ENCODE assay signal across 11 cellular contexts in the genomic region with DNA sequence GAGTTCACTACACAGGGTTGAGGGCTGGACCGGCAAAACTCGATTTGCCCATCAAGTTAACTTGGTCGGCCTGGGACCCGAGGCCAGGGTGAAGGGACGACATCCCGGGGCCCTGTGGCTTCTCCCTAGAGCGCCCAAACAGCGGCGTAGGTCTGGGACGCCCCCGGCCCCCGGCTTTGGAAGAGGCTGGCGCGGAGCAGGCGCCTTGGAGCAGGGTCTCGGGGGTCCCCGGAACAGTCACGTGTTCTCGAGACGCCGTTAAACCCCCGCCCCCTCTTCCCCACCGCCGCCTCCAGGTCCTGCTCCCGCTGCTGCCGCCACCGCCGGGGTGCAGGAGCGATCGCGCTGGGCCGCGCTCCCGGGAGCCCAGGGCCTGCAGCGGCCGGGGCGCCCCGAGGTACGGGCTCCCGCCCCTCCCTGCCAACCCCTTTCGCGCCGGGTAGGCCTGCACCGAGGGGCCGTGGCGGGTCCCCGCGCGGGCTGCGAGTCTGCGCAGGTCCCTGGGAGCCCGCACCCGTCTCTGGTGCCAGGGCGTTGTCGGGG. TPM values are rescaled to one million over a fixed set of nuclear protein-coding genes. Genes with fewer than 3 reads are reported as not detected.
DNase-seq lines count a peak whose midpoint lies in the region; ATAC-seq and TF ChIP-seq lines count a peak whose summit lies in the region.
"Had no signal": no experiment of that assay in that cellular context is flagged by ENCODE, and none has a peak within 500 bp of the region (broad histone marks: within the 10 kb centered on the region; RNA-seq: fewer than 3 reads in every experiment).

A gene (plus strand): TSS at position 289 of the 543 bp plus-strand sequence. CDS start 6,382 bp downstream, outside the sequence.

- H3K36me3 Mint-ChIP-seq in osteocyte (ENCODE audit: unreplicated experiment): no peaks in the 10 kb centered on the region

- H3K4me1 Mint-ChIP-seq in osteocyte (ENCODE audit: unreplicated experiment): peaks cover 14% of the 10 kb centered on the region

- peak within 1 kb of the TSS; percentile 72 for H3K4me3 Mint-ChIP-seq in osteocyte (ENCODE audit: unreplicated experiment)
- H3K4me3 Mint-ChIP-seq: activated naive CD4-positive, alpha-beta T cell treated with anti-CD3 and anti-CD28 coated beads for 36 hours had no signal

- peaks cover 50% of the 10 kb centered on the region for H3K27me3 Mint-ChIP-seq in osteocyte (ENCODE audit: unreplicated experiment)

- DNase-seq in Right ventricle myocardium inferior (ENCODE audit: missing footprints) (no peak), cardiac septum (ENCODE audit: low spot score) (no peak), left ventricle myocardium superior (peak; percentile 23), osteocyte (ENCODE audit: extremely low spot score, unreplicated experiment) (no peak), DMS114 treated with DMSO at 0.1 percent for 48 hours (lab: John Stamatoyannopoulos, UW; ENCODE audit: unreplicated experiment) (no peak), NCI-H2196 (lab: John Stamatoyannopoulos, UW; ENCODE audit: unreplicated experiment) (no peak), dermis blood vessel endothelial cell (no peak)
- DNase-seq: activated naive CD4-positive, alpha-beta T cell treated with anti-CD3 and anti-CD28 coated beads for 36 hours; NCI-H1092 treated with DMSO at 0.1 percent for 48 hours had no signal

- peak; percentile 52 for ATAC-seq in Right ventricle myocardium inferior
- ATAC-seq in left ventricle myocardium superior: peak; percentile 57
- ATAC-seq in HG02623 (IDR thresholded peaks at IDR 0.05; ENCODE audit: unreplicated experiment): no peak

- no peaks in the 10 kb centered on the region for H3K9me3 Mint-ChIP-seq in osteocyte (ENCODE audit: unreplicated experiment)
- H3K9me3 Mint-ChIP-seq: activated naive CD4-positive, alpha-beta T cell treated with anti-CD3 and anti-CD28 coated beads for 36 hours had no signal

- TF ChIP-seq CTCF in osteocyte (IDR thresholded peaks at IDR 0.05): no peak

- H3K27ac Mint-ChIP-seq in osteocyte (ENCODE audit: unreplicated experiment): no peak within 1 kb of the TSS
- H3K27ac Mint-ChIP-seq: activated naive CD4-positive, alpha-beta T cell treated with anti-CD3 and anti-CD28 coated beads for 36 hours had no signal

- intact Hi-C loops in Right ventricle myocardium inferior (cut with DNase I): no loop called here
- intact Hi-C loops in cardiac septum (cut with DNase I): no loop called here
- intact Hi-C loops in left ventricle myocardium superior (cut with micrococcal nuclease): no loop called here

RNA-seq across cellular contexts. Expression of the gene that starts here (rescaled TPM):
- total RNA-seq in Right ventricle myocardium inferior (not detected), cardiac septum (not detected), left ventricle myocardium superior (not detected), osteocyte (0.16 TPM in 1 of 2 replicates, not detected in the other), dermis blood vessel endothelial cell (not detected in 2 replicates)
- total RNA-seq: activated naive CD4-positive, alpha-beta T cell treated with anti-CD3 and anti-CD28 coated beads for 36 hours; T-helper 1 cell treated with Interleukin-12 subunit alpha and Interleukin-12 subunit beta and Interleukin-4 antibody, amounts not matched to agents 30 ng/mL and 1 ng/mL, for 36 hours had no signal

Comparison
In these comparisons a context has a peak if more than half of its experiments do, and no peak if none do; other contexts are left out.
1. Peak in ATAC-seq in Right ventricle myocardium inferior; RNA of the gene not detected or under 1 TPM.
2. Peak in DNase-seq and ATAC-seq in left ventricle myocardium superior; RNA of the gene not detected or under 1 TPM.